12 cellular contexts compared by ENCODE assay signal in the genomic region with DNA sequence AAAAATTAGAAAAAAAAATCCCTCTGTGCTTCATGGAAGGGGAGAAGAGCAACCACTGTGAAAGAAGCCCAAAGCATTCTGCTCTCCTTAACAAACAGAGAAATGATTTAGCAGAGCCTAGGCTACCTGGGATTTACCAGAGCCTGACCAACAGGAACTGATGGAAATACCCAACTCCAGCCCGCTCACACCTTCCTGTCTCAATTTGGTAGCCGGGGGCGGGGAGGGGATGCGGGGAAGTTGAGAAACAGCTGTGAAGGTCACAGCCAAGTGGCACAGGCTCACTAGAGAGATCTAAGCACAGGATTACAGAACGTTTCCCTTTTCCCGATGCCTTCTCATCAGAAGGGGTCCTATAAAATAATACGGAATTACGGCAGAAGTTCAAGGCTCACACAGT. TPM values are rescaled to one million over a fixed set of nuclear protein-coding genes. Genes with fewer than 3 reads are reported as not detected.
A peak's percentile ranks its signal among the peaks of the same experiment; 100 is the strongest.
DNase-seq lines count a peak whose midpoint lies in the region; ATAC-seq and TF ChIP-seq lines count a peak whose summit lies in the region.
"Had no signal": no experiment of that assay in that cellular context is flagged by ENCODE, and none has a peak within 500 bp of the region (broad histone marks: within the 10 kb centered on the region; RNA-seq: fewer than 3 reads in every experiment).

No MANE protein-coding gene starts in this region.

- DNase-seq in activated naive CD4-positive, alpha-beta T cell treated with anti-CD3 and anti-CD28 coated beads for 36 hours: peak; percentile 43
- DNase-seq in activated naive CD4-positive, alpha-beta T cell treated with Interleukin-2 at 50 U/mL for 16 hours: no peak
- DNase-seq in GM23338 (ENCODE audit: low spot score) (peak; percentile 41), testis (no peak), Peyer's patch (no peak)
- DNase-seq in activated CD4-positive, CD25-positive, alpha-beta regulatory T cell treated with anti-CD3 and anti-CD28 coated beads, Interleukin-2, amount 50 U/mL, for 72 hours: no peak
- DNase-seq: AML-193 had no signal

- no peaks in the 10 kb centered on the region for H3K27me3 ChIP-seq in GM23338 (ENCODE audit: insufficient read depth)
- H3K27me3 ChIP-seq in testis: no peaks in the 10 kb centered on the region
- H3K27me3 ChIP-seq in Peyer's patch: no peaks in the 10 kb centered on the region

- H3K79me2 ChIP-seq in GM23338 (replicated peaks; ENCODE audit: insufficient read depth): peaks cover 87% of the 10 kb centered on the region

- H3K4me3 Mint-ChIP-seq in activated naive CD4-positive, alpha-beta T cell treated with anti-CD3 and anti-CD28 coated beads for 36 hours: no peak overlapping the region
- H3K4me3 Mint-ChIP-seq in GM23338: no peak overlapping the region
- peak overlapping the region; percentile 8 for H3K4me3 Mint-ChIP-seq in stimulated activated memory B cell treated with anti-CD40 and anti-IgM and Interleukin-4, amounts not matched to agents 10 μg/mL and 1 μg/mL and 100 μg/mL, for 72 hours
- H3K4me3 Mint-ChIP-seq: neural crest cell had no signal

- peak; percentile 48 for ATAC-seq in GM23338
- peak; percentile 75 for ATAC-seq in HG03469 (IDR thresholded peaks at IDR 0.05; ENCODE audit: unreplicated experiment)
- ATAC-seq in stimulated activated memory B cell treated with anti-CD40 and anti-IgM and Interleukin-4, amounts not matched to agents 10 μg/mL and 1 μg/mL and 100 μg/mL, for 72 hours: peak; percentile 80
- ATAC-seq: Panc1 had no signal

- no peaks in the 10 kb centered on the region for H3F3A ChIP-seq in GM23338 (replicated peaks; ENCODE audit: low read depth)

- WGBS in testis, 2 donors: 79 to 86% methylated on average over 8 of the region's 8 CpGs

- no peaks in the 10 kb centered on the region for H3K9me2 ChIP-seq in GM23338 (ENCODE audit: insufficient read depth)

- intact Hi-C loops in activated naive CD4-positive, alpha-beta T cell treated with anti-CD3 and anti-CD28 coated beads for 36 hours (cut with micrococcal nuclease): loop anchor here (2.0 kb wide), 1 partner anchor 21 kb away; no protein-coding TSS in a partner anchor
- intact Hi-C loops in testis (cut with DNase I; ENCODE audit: low total_unique reads): no loop called here

- no peaks in the 10 kb centered on the region for H4K20me1 ChIP-seq in GM23338 (replicated peaks; ENCODE audit: insufficient read depth)

- H3K36me3 ChIP-seq in GM23338 (ENCODE audit: insufficient read depth) (no peaks in the 10 kb centered on the region), testis (ENCODE audit: low read depth, missing control alignments) (no peaks in the 10 kb centered on the region), Peyer's patch (no peaks in the 10 kb centered on the region)

- TF ChIP-seq CTCF in GM23338 (conservative IDR thresholded peaks at IDR 0.05; ENCODE audit: low read depth in 2 of 2) (no peak), testis (IDR thresholded peaks at IDR 0.05) (no peak), Peyer's patch (IDR thresholded peaks at IDR 0.05) (no peak)

- CTCF ChIA-PET in activated naive CD4-positive, alpha-beta T cell treated with anti-CD3 and anti-CD28 coated beads for 36 hours (lab: Charles Lee): interaction anchor here (0.8 kb wide), 1 partner anchor 34 kb away, joined by 3 read pairs; no protein-coding TSS in a partner anchor

- H3K27me3 Mint-ChIP-seq in activated naive CD4-positive, alpha-beta T cell treated with anti-CD3 and anti-CD28 coated beads for 36 hours (ENCODE audit: low read depth): no peaks in the 10 kb centered on the region
- no peaks in the 10 kb centered on the region for H3K27me3 Mint-ChIP-seq in GM23338 (ENCODE audit: insufficient read depth, low read depth, poor library complexity)
- no peaks in the 10 kb centered on the region for H3K27me3 Mint-ChIP-seq in stimulated activated memory B cell treated with anti-CD40 and anti-IgM and Interleukin-4, amounts not matched to agents 10 μg/mL and 1 μg/mL and 100 μg/mL, for 72 hours

- no peak overlapping the region for H3K4me2 ChIP-seq in GM23338

- peaks cover 34% of the 10 kb centered on the region for H3K4me1 Mint-ChIP-seq in activated naive CD4-positive, alpha-beta T cell treated with anti-CD3 and anti-CD28 coated beads for 36 hours (ENCODE audit: low read depth)
- peaks cover 18% of the 10 kb centered on the region for H3K4me1 Mint-ChIP-seq in GM23338
- peaks cover 66% of the 10 kb centered on the region for H3K4me1 Mint-ChIP-seq in stimulated activated memory B cell treated with anti-CD40 and anti-IgM and Interleukin-4, amounts not matched to agents 10 μg/mL and 1 μg/mL and 100 μg/mL, for 72 hours
- H3K4me1 Mint-ChIP-seq: neural crest cell had no signal

- H3K27ac ChIP-seq in GM23338 (ENCODE audit: low read depth) (peak overlapping the region; percentile 75), testis (no peak overlapping the region), Peyer's patch (no peak overlapping the region)
- H3K27ac ChIP-seq: coronary artery had no signal

- H3K9me3 ChIP-seq in testis: no peaks in the 10 kb centered on the region
- H3K9me3 ChIP-seq in Peyer's patch: no peaks in the 10 kb centered on the region

- peaks cover 22% of the 10 kb centered on the region for H3K36me3 Mint-ChIP-seq in activated naive CD4-positive, alpha-beta T cell treated with anti-CD3 and anti-CD28 coated beads for 36 hours (ENCODE audit: low read depth)
- peaks cover 13% of the 10 kb centered on the region; the same call in 2 of the 3 replicates for H3K36me3 Mint-ChIP-seq in GM23338 (ENCODE audit: low read depth)
- peaks cover 45% of the 10 kb centered on the region for H3K36me3 Mint-ChIP-seq in stimulated activated memory B cell treated with anti-CD40 and anti-IgM and Interleukin-4, amounts not matched to agents 10 μg/mL and 1 μg/mL and 100 μg/mL, for 72 hours

- peaks cover 2% of the 10 kb centered on the region for H3K9me3 Mint-ChIP-seq in activated naive CD4-positive, alpha-beta T cell treated with anti-CD3 and anti-CD28 coated beads for 36 hours
- peaks cover 11% of the 10 kb centered on the region for H3K9me3 Mint-ChIP-seq in GM23338
- no peaks in the 10 kb centered on the region for H3K9me3 Mint-ChIP-seq in stimulated activated memory B cell treated with anti-CD40 and anti-IgM and Interleukin-4, amounts not matched to agents 10 μg/mL and 1 μg/mL and 100 μg/mL, for 72 hours

- H3K4me1 ChIP-seq in GM23338 (ENCODE audit: insufficient read depth) (peaks cover 24% of the 10 kb centered on the region), testis (no peaks in the 10 kb centered on the region), Peyer's patch (no peaks in the 10 kb centered on the region)

- H3K4me3 ChIP-seq in GM23338 (no peak overlapping the region), testis (no peak overlapping the region), Peyer's patch (no peak overlapping the region)
- H3K4me3 ChIP-seq: coronary artery had no signal

- no peak for TF ChIP-seq POLR2A in testis (IDR thresholded peaks at IDR 0.05)
- TF ChIP-seq POLR2A in Peyer's patch (IDR thresholded peaks at IDR 0.05): no peak

- no peak overlapping the region for H2AFZ ChIP-seq in GM23338

- no peak overlapping the region for H3K27ac Mint-ChIP-seq in activated naive CD4-positive, alpha-beta T cell treated with anti-CD3 and anti-CD28 coated beads for 36 hours
- no peak overlapping the region for H3K27ac Mint-ChIP-seq in GM23338
- peak overlapping the region; percentile 28 for H3K27ac Mint-ChIP-seq in stimulated activated memory B cell treated with anti-CD40 and anti-IgM and Interleukin-4, amounts not matched to agents 10 μg/mL and 1 μg/mL and 100 μg/mL, for 72 hours

TF ChIP-seq in GM23338, 12 proteins besides CTCF, POLR2A, EP300 and RAD21 (continues in another document):
- TF ChIP-seq CREB1 (CRISPR knock-in tag; IDR thresholded peaks at IDR 0.05; ENCODE audit: low read depth) (no peak), NANOG (IDR thresholded peaks at IDR 0.05; ENCODE audit: borderline replicate concordance) (no peak), STAT1 (IDR thresholded peaks at IDR 0.05; ENCODE audit: unreplicated experiment) (no peak)

RNA-seq across cellular contexts. Expression of gene RSU1, which starts 17.6 kb away (rescaled TPM):
- 10 to 100 TPM; 43.4 to 45.1 TPM for total RNA-seq in activated naive CD4-positive, alpha-beta T cell treated with anti-CD3 and anti-CD28 coated beads for 36 hours
- total RNA-seq in GM23338 (2014; rRNA removed; shearing (Covaris generic)): 62.7 and 67.5 TPM in 2 replicates
- 81.3 and 96.2 TPM in 2 replicates for polyA plus RNA-seq in GM23338 (2016; fragmentation: Nextera tagmentation; extraction: Ambion mirVana)
- total RNA-seq in testis: 10 to 100 TPM; 26.0 to 27.3 TPM
- polyA plus RNA-seq in testis (ENCODE audit: insufficient read depth, low read depth, low replicate concordance): 38.4 TPM
- total RNA-seq in Peyer's patch: 10 to 100 TPM; 14.5 to 31.4 (median 23.5) TPM

Comparison
In these comparisons a context has a peak if more than half of its experiments do, and no peak if none do; other contexts are left out.
1. DNase-seq: peak in activated naive CD4-positive, alpha-beta T cell treated with anti-CD3 and anti-CD28 coated beads for 36 hours (single experiment) and GM23338 (single experiment); none in activated naive CD4-positive, alpha-beta T cell treated with Interleukin-2 at 50 U/mL for 16 hours (single experiment), testis (single experiment), activated CD4-positive, CD25-positive, alpha-beta regulatory T cell treated with anti-CD3 and anti-CD28 coated beads, Interleukin-2, amount 50 U/mL, for 72 hours (single experiment) and Peyer's patch (0 of 3).
2. Peak in every context shown above with its lines, with median percentiles within 50 percentile points of each other: ATAC-seq.